ENCODE assay signal across 10 cellular contexts in genomic region chr9:86958203-86958602, GRCh38.
"Had no signal": no experiment of that assay in that cellular context is flagged by ENCODE, and none has a peak within 500 bp of the region (broad histone marks: within the 10 kb centered on the region; RNA-seq: fewer than 3 reads in every experiment).

No MANE protein-coding gene starts in this region.

- H3K4me3 ChIP-seq: GM23248, GM23338, HAP-1 had no signal

- FAIRE-seq: H1, H54 had no signal

- H3K9ac ChIP-seq: GM23248 had no signal

- H2AFZ ChIP-seq: GM23338 had no signal

- H3K27ac ChIP-seq: GM23248 had no signal

- ATAC-seq: GM23338, HCT116 had no signal

- H3K4me1 ChIP-seq: HAP-1 had no signal

- H3K4me2 ChIP-seq: GM23338 had no signal

- H3K36me3 ChIP-seq: HAP-1 had no signal

- H3K9me3 ChIP-seq: HAP-1 had no signal

- DNase-seq: GM23248, GOT3, H9, HCEC 1CT, HFFc6 had no signal
